31 cellular contexts compared by ENCODE assay signal in genomic region chr1:3762873-3763228, GRCh38. TPM values are rescaled to one million over a fixed set of nuclear protein-coding genes. Genes with fewer than 3 reads are reported as not detected.
"Had no signal": no experiment of that assay in that cellular context is flagged by ENCODE, and none has a peak within 500 bp of the region (broad histone marks: within the 10 kb centered on the region; RNA-seq: fewer than 3 reads in every experiment).

No MANE protein-coding gene starts in this region.

- H3K9ac ChIP-seq: neural progenitor cell had no signal

- FAIRE-seq: colon, keratinocyte had no signal

- H3K9me3 ChIP-seq: gastrocnemius medialis, lower lobe of right lung, ovary, psoas muscle, sigmoid colon, thyroid gland had no signal

- H3K36me3 ChIP-seq: gastrocnemius medialis, lower lobe of right lung, neural progenitor cell, ovary, sigmoid colon, thyroid gland had no signal

- H3K27ac Mint-ChIP-seq: nephron; stimulated activated effector memory CD8-positive, alpha-beta T cell treated with anti-CD3 and anti-CD28 coated beads, Interleukin-12 subunit alpha, Interleukin-12 subunit beta, amount 100 ng/mL, for 72 hours; stimulated activated naive CD8-positive, alpha-beta T cell treated with anti-CD3 and anti-CD28 coated beads, Interleukin-15, Interleukin-2, amounts not matched to agents 100 ng/mL and 50 ng/mL, for 24 hours had no signal

- H3K27me3 ChIP-seq: gastrocnemius medialis, ovary, thyroid gland had no signal

- H3K27ac ChIP-seq: dorsolateral prefrontal cortex, gastrocnemius medialis, lower lobe of right lung, neural progenitor cell, ovary, psoas muscle, sigmoid colon, thyroid gland had no signal

- H2AFZ ChIP-seq: neural progenitor cell had no signal

- H3K4me3 ChIP-seq: dorsolateral prefrontal cortex, gastrocnemius medialis, lower lobe of right lung, neural progenitor cell, ovary, psoas muscle, sigmoid colon, thyroid gland had no signal

- H3K9me3 Mint-ChIP-seq: stimulated activated naive CD8-positive, alpha-beta T cell treated with anti-CD3 and anti-CD28 coated beads, Interleukin-15, Interleukin-2, amounts not matched to agents 100 ng/mL and 50 ng/mL, for 24 hours had no signal

- DNase-seq: dorsolateral prefrontal cortex; effector CD4-positive, alpha-beta T cell; foreskin fibroblast; gastrocnemius medialis; head of caudate nucleus; left ventricle myocardium superior; lower lobe of right lung; nucleus accumbens; sigmoid colon; stimulated activated CD4-positive, alpha-beta T cell treated with anti-CD3 and anti-CD28 coated beads, Interleukin-2, amount 100 ng/mL, for 24 hours; stimulated activated CD4-positive, alpha-beta T cell treated with anti-CD3 and anti-CD28 coated beads, Interleukin-4, amount 100 ng/mL, for 24 hours; trophoblast cell had no signal

- H3K4me3 Mint-ChIP-seq: nephron; neural progenitor cell; stimulated activated effector memory CD8-positive, alpha-beta T cell treated with anti-CD3 and anti-CD28 coated beads, Interleukin-12 subunit alpha, Interleukin-12 subunit beta, amount 100 ng/mL, for 72 hours; stimulated activated naive CD8-positive, alpha-beta T cell treated with anti-CD3 and anti-CD28 coated beads, Interleukin-15, Interleukin-2, amounts not matched to agents 100 ng/mL and 50 ng/mL, for 24 hours had no signal

- H3K4me2 ChIP-seq: neural progenitor cell had no signal

- ATAC-seq: gastrocnemius medialis; left ventricle myocardium superior; psoas muscle; stimulated activated effector memory CD8-positive, alpha-beta T cell treated with anti-CD3 and anti-CD28 coated beads, Interleukin-12 subunit alpha, Interleukin-12 subunit beta, amount 100 ng/mL, for 72 hours had no signal

- H3K4me1 ChIP-seq: lower lobe of right lung, neural progenitor cell, sigmoid colon, thyroid gland had no signal

- H3K4me1 Mint-ChIP-seq: nephron; neural progenitor cell; stimulated activated effector memory CD8-positive, alpha-beta T cell treated with anti-CD3 and anti-CD28 coated beads, Interleukin-12 subunit alpha, Interleukin-12 subunit beta, amount 100 ng/mL, for 72 hours had no signal

RNA-seq across cellular contexts. Expression of gene SMIM1, which starts 9.7 kb away (rescaled TPM):
- total RNA-seq: myocyte, temporal lobe, urinary bladder had no signal

RNA-seq across cellular contexts. Expression of gene CCDC27, which starts 10.6 kb away (rescaled TPM):
- total RNA-seq: cerebellum, glomerular endothelial cell, left ventricle myocardium superior, lower lobe of right lung, mesenteric fat pad, myocyte, ovary, renal cortical epithelial cell, sigmoid colon, skeletal muscle tissue, temporal lobe, urinary bladder had no signal
- polyA plus RNA-seq: esophagus, keratinocyte, right cardiac atrium, sigmoid colon, urinary bladder had no signal
